17 cellular contexts compared by ENCODE assay signal in genomic region chr2:219758907-219759680, GRCh38.
DNase-seq lines count a peak whose midpoint lies in the region; ATAC-seq and TF ChIP-seq lines count a peak whose summit lies in the region.
"Had no signal": no experiment of that assay in that cellular context is flagged by ENCODE, and none has a peak within 500 bp of the region (broad histone marks: within the 10 kb centered on the region; RNA-seq: fewer than 3 reads in every experiment).

No MANE protein-coding gene starts in this region.

- no peaks in the 10 kb centered on the region for H3K36me3 ChIP-seq in heart right ventricle
- H3K36me3 ChIP-seq in SJSA1: no peaks in the 10 kb centered on the region
- H3K36me3 ChIP-seq: BLaER1, HAP-1 had no signal

- no peaks in the 10 kb centered on the region for H3K27me3 ChIP-seq in heart right ventricle
- H3K27me3 ChIP-seq in SJSA1 (replicated peaks): no peaks in the 10 kb centered on the region
- H3K27me3 ChIP-seq: BLaER1 had no signal

- ATAC-seq in heart right ventricle: peak in 6 of 8 donors; percentile 11 to 86 (median 72)
- ATAC-seq in Right ventricle myocardium inferior: no peak
- ATAC-seq in activated T-cell treated with anti-CD3 and anti-CD28 coated beads, Interleukin-2, amount 50 U/mL, for 4 hours: no peak
- ATAC-seq: HepG2 had no signal

- 47 to 52% methylated on average over 3 of the region's 3 CpGs for WGBS in heart right ventricle, 2 donors

- H3K9me3 ChIP-seq in heart right ventricle: peaks cover 0 to 12% (median 0%) of the 10 kb centered on the region in 11 donors
- H3K9me3 ChIP-seq in SJSA1 (replicated peaks): peaks cover 2% of the 10 kb centered on the region; the same call in 1 of the 2 replicates
- H3K9me3 ChIP-seq: HAP-1 had no signal

- H3K4me1 Mint-ChIP-seq in activated T-cell treated with anti-CD3 and anti-CD28 coated beads, Interleukin-2, amount 50 U/mL, for 4 hours (ENCODE audit: low read depth): no peaks in the 10 kb centered on the region
- H3K4me1 Mint-ChIP-seq: CD14-positive monocyte; CD4-positive, alpha-beta memory T cell had no signal

- no peaks in the 10 kb centered on the region for H3K9me3 Mint-ChIP-seq in activated T-cell treated with anti-CD3 and anti-CD28 coated beads, Interleukin-2, amount 50 U/mL, for 4 hours

- H3K27ac ChIP-seq in heart right ventricle (peak overlapping the region in 6 of 10 donors; percentile 11 to 75 (median 66)), SJSA1 (peak overlapping the region; percentile 62)
- H3K27ac ChIP-seq: BLaER1, GM23248 had no signal

- TF ChIP-seq CTCF in heart right ventricle (IDR thresholded peaks at IDR 0.05): no peak

- peaks cover 3% of the 10 kb centered on the region for H3K27me3 Mint-ChIP-seq in activated T-cell treated with anti-CD3 and anti-CD28 coated beads, Interleukin-2, amount 50 U/mL, for 4 hours (ENCODE audit: low read depth)

- DNase-seq in heart right ventricle: no peak
- no peak for DNase-seq in Right ventricle myocardium inferior (ENCODE audit: missing footprints)
- peak; percentile 11 for DNase-seq in Ammon's horn (ENCODE audit: low spot score)
- peak in 1 of 2 experiments; percentile 29 for DNase-seq in SJSA1 (ENCODE audit: low read depth in 1 of 2, low spot score in 2 of 2)
- peak; percentile 58 for DNase-seq in putamen (ENCODE audit: low spot score)
- no peak for DNase-seq in activated CD4-positive, CD25-positive, alpha-beta regulatory T cell treated with anti-CD3 and anti-CD28 coated beads, Interleukin-2, amount 50 U/mL, for 72 hours
- DNase-seq in activated T-cell treated with anti-CD3 and anti-CD28 coated beads, Interleukin-2, amount 50 U/mL, for 4 hours: no peak
- DNase-seq: AML-193; CD4-positive, alpha-beta memory T cell; DMS153; DMS79; GDM1; GM23248 had no signal

- H3K36me3 Mint-ChIP-seq in activated T-cell treated with anti-CD3 and anti-CD28 coated beads, Interleukin-2, amount 50 U/mL, for 4 hours (ENCODE audit: insufficient read depth): no peaks in the 10 kb centered on the region
- H3K36me3 Mint-ChIP-seq: CD14-positive monocyte; CD4-positive, alpha-beta memory T cell had no signal

- no peak overlapping the region for H3K4me3 Mint-ChIP-seq in activated T-cell treated with anti-CD3 and anti-CD28 coated beads, Interleukin-2, amount 50 U/mL, for 4 hours
- H3K4me3 Mint-ChIP-seq: CD14-positive monocyte; CD4-positive, alpha-beta memory T cell had no signal

- no peak overlapping the region for H3K4me3 ChIP-seq in heart right ventricle
- H3K4me3 ChIP-seq in SJSA1: no peak overlapping the region
- H3K4me3 ChIP-seq: BLaER1, GM23248, HAP-1 had no signal

- intact Hi-C loops in heart right ventricle (cut with DNase I) (no loop called here), Right ventricle myocardium inferior (cut with DNase I) (no loop called here)

- H3K4me1 ChIP-seq in heart right ventricle (peaks cover 0 to 19% (median 6%) of the 10 kb centered on the region in 9 donors), SJSA1 (replicated peaks) (peaks cover 11% of the 10 kb centered on the region)
- H3K4me1 ChIP-seq: BLaER1, HAP-1 had no signal

Comparison
In these comparisons a context has a peak if more than half of its experiments do, and no peak if none do; other contexts are left out.
1. ATAC-seq: peak in heart right ventricle (6 of 8); none in Right ventricle myocardium inferior (single experiment) and activated T-cell treated with anti-CD3 and anti-CD28 coated beads, Interleukin-2, amount 50 U/mL, for 4 hours (0 of 2).
2. DNase-seq: peak in Ammon's horn (single experiment) and putamen (single experiment); none in heart right ventricle (0 of 2), Right ventricle myocardium inferior (single experiment), activated CD4-positive, CD25-positive, alpha-beta regulatory T cell treated with anti-CD3 and anti-CD28 coated beads, Interleukin-2, amount 50 U/mL, for 72 hours (single experiment) and activated T-cell treated with anti-CD3 and anti-CD28 coated beads, Interleukin-2, amount 50 U/mL, for 4 hours (single experiment).